ENCODE assay signal across 1 cellular context in genomic region chr2:11155326-11156059, GRCh38.
TF ChIP-seq lines count a peak whose summit lies in the region.

TSS of gene SLC66A3 (plus strand) at chr2:11155467. CDS start at chr2:11155547, 80 bp downstream.

TF ChIP-seq in HepG2, 621 proteins besides CTCF, POLR2A, EP300 and RAD21 (continued from another document and continues in another):
- TF ChIP-seq THAP8 (CRISPR knock-in tag; IDR thresholded peaks at IDR 0.05; ENCODE audit: borderline replicate concordance) (peak; percentile 60; the same call in 1 of the 2 replicates), ZSCAN9 (CRISPR knock-in tag; IDR thresholded peaks at IDR 0.05; ENCODE audit: borderline replicate concordance) (no peak), ZNF574 (CRISPR knock-in tag; IDR thresholded peaks at IDR 0.05) (peak; percentile 65), IRF2 (CRISPR knock-in tag; IDR thresholded peaks at IDR 0.05) (no peak; the same call in 1 of the 2 replicates), FOXM1 (CRISPR knock-in tag; IDR thresholded peaks at IDR 0.05) (no peak), WIZ (CRISPR knock-in tag; IDR thresholded peaks at IDR 0.05) (peak; percentile 86), ZNF234 (CRISPR knock-in tag; conservative IDR thresholded peaks at IDR 0.05) (peak; percentile 93; the same call in 1 of the 2 replicates), CHD4 (IDR thresholded peaks at IDR 0.05; ENCODE audit: borderline replicate concordance, low read length) (peak; percentile 73; the same call in 1 of the 2 replicates), SRF (IDR thresholded peaks at IDR 0.05; ENCODE audit: low read depth, low read length) (no peak), ZNF576 (CRISPR knock-in tag; IDR thresholded peaks at IDR 0.05) (peak; percentile 64; the same call in 1 of the 2 replicates), PPARG (CRISPR knock-in tag; conservative IDR thresholded peaks at IDR 0.05) (0 out of 2 replicates have a peak, but pooled peaks have one; percentile 56), DNMT1 (CRISPR knock-in tag; IDR thresholded peaks at IDR 0.05) (no peak; the same call in 1 of the 2 replicates), ATF2 (CRISPR knock-in tag; IDR thresholded peaks at IDR 0.05) (no peak), ZNF501 (CRISPR knock-in tag; IDR thresholded peaks at IDR 0.05) (peak; percentile 86; the same call in 1 of the 2 replicates), AHDC1 (CRISPR knock-in tag; IDR thresholded peaks at IDR 0.05; ENCODE audit: borderline replicate concordance) (peak; percentile 54; the same call in 1 of the 2 replicates), ZBTB46 (CRISPR knock-in tag; IDR thresholded peaks at IDR 0.05; ENCODE audit: borderline replicate concordance) (no peak), DZIP1 (CRISPR knock-in tag; IDR thresholded peaks at IDR 0.05) (0 out of 2 replicates have a peak, but pooled peaks have one; percentile 42), RARA (CRISPR knock-in tag; IDR thresholded peaks at IDR 0.05) (no peak), BORCS8-MEF2B (CRISPR knock-in tag; IDR thresholded peaks at IDR 0.05) (peak; percentile 49; the same call in 1 of the 2 replicates), TOPORS (CRISPR knock-in tag; IDR thresholded peaks at IDR 0.05) (no peak), RXRB (CRISPR knock-in tag; IDR thresholded peaks at IDR 0.05; ENCODE audit: borderline replicate concordance) (0 out of 2 replicates have a peak, but pooled peaks have one; percentile 22), HNRNPL (IDR thresholded peaks at IDR 0.05; ENCODE audit: low read depth, low read length) (no peak), HNF1A (IDR thresholded peaks at IDR 0.05; ENCODE audit: low read depth) (no peak), HNF1A (CRISPR knock-in tag; IDR thresholded peaks at IDR 0.05; ENCODE audit: borderline replicate concordance) (peak; percentile 19; the same call in 1 of the 2 replicates), PBX2 (CRISPR knock-in tag; IDR thresholded peaks at IDR 0.05) (no peak), GABPB1 (CRISPR knock-in tag; IDR thresholded peaks at IDR 0.05) (peak; percentile 78), KLF11 (CRISPR knock-in tag; IDR thresholded peaks at IDR 0.05) (peak; percentile 25; the same call in 1 of the 2 replicates), ZIK1 (CRISPR knock-in tag; IDR thresholded peaks at IDR 0.05; ENCODE audit: borderline replicate concordance, low read depth) (0 out of 2 replicates have a peak, but pooled peaks have one; percentile 47), BCL6 (CRISPR knock-in tag; IDR thresholded peaks at IDR 0.05) (peak; percentile 32; the same call in 1 of the 2 replicates), FOXK2 (IDR thresholded peaks at IDR 0.05) (no peak)
